ENCODE assay signal across 1 cellular context in genomic region chr13:61029064-61029463, GRCh38.
TF ChIP-seq lines count a peak whose summit lies in the region.

No MANE protein-coding gene starts in this region.

TF ChIP-seq in GM12878, 131 proteins besides CTCF, POLR2A, EP300 and RAD21 (continued from another document):
- TF ChIP-seq HSF1 (IDR thresholded peaks at IDR 0.05; ENCODE audit: low read depth, low read length) (no peak), ZNF622 (IDR thresholded peaks at IDR 0.05) (no peak), ZNF687 (IDR thresholded peaks at IDR 0.05) (no peak), MEF2A (IDR thresholded peaks at IDR 0.05; ENCODE audit: insufficient read depth, low read depth, low read length) (no peak), IKZF2 (IDR thresholded peaks at IDR 0.05) (no peak), ATF2 (IDR thresholded peaks at IDR 0.05; ENCODE audit: low read length) (no peak), CEBPZ (IDR thresholded peaks at IDR 0.05; ENCODE audit: low read depth, low read length) (no peak), USF1 (IDR thresholded peaks at IDR 0.05; ENCODE audit: borderline replicate concordance, extremely low read length, insufficient read depth, low read depth, low read length) (no peak)
